Comparison of ENCODE assay signal across 14 cellular contexts in genomic region chr11:65393513-65394079, GRCh38. TPM values are rescaled to one million over a fixed set of nuclear protein-coding genes. Genes with fewer than 3 reads are reported as not detected.
DNase-seq lines count a peak whose midpoint lies in the region; TF ChIP-seq lines count a peak whose summit lies in the region.
"Had no signal": no experiment of that assay in that cellular context is flagged by ENCODE, and none has a peak within 500 bp of the region (broad histone marks: within the 10 kb centered on the region; RNA-seq: fewer than 3 reads in every experiment).

No MANE protein-coding gene starts in this region.

- H3K56ac ChIP-seq in mesendoderm (ENCODE audit: low read length): no peak overlapping the region

- no CpG with 5 or more reads among the region's 17 CpGs for WGBS in mesendoderm (ENCODE audit: extremely low coverage, insufficient coverage, low lambda C conversion rate)

- POLR2A ChIA-PET in A673 (lab: Charles Lee; ENCODE audit: low non-redundant PET): no interaction called here
- POLR2A ChIA-PET in RWPE1 (lab: Yijun Ruan, JAX; ENCODE audit: low non-redundant PET): interaction anchor here (0.5 kb wide), 1 partner anchor 64 kb away, joined by 5 read pairs; no protein-coding TSS in a partner anchor

- TF ChIP-seq CTCF in A673 (conservative IDR thresholded peaks at IDR 0.05; ENCODE audit: low read depth, low read length) (no peak), GM10266 (IDR thresholded peaks at IDR 0.05; ENCODE audit: control insufficient read depth, insufficient read depth, low read depth, missing control alignments) (no peak), RWPE1 (conservative IDR thresholded peaks at IDR 0.05; ENCODE audit: low read depth) (no peak)

- H3K27me3 ChIP-seq in A673 (replicated peaks; ENCODE audit: insufficient read depth, low read depth, low read length, poor library complexity) (no peaks in the 10 kb centered on the region), mesendoderm (ENCODE audit: insufficient read depth, low read length, poor library complexity) (no peaks in the 10 kb centered on the region), Karpas-422 (ENCODE audit: low read length) (no peaks in the 10 kb centered on the region)

- DNase-seq in A673 (ENCODE audit: low spot score): no peak
- peak; percentile 15 for DNase-seq in GM10266 (ENCODE audit: extremely low spot score)
- no peak for DNase-seq in RWPE1 (ENCODE audit: low spot score)
- DNase-seq in mesendoderm: no peak
- DNase-seq in epidermal melanocyte (ENCODE audit: insufficient read length, low spot score): no peak
- DNase-seq in Karpas-422: no peak
- DNase-seq in NCI-H128 (lab: John Stamatoyannopoulos, UW; ENCODE audit: unreplicated experiment): no peak
- DNase-seq in activated effector memory CD4-positive, alpha-beta T cell treated with anti-CD3 and anti-CD28 coated beads, Interleukin-2, amount 50 U/mL, for 16 hours: no peak
- DNase-seq: Caco-2, DND-41, GDM1, GM23248, H9 had no signal

- H3K4me2 ChIP-seq in mesendoderm (ENCODE audit: low read length): no peak overlapping the region
- H3K4me2 ChIP-seq in Karpas-422 (ENCODE audit: low read depth, low read length, poor library complexity, severe bottlenecking): no peak overlapping the region

- H3K18ac ChIP-seq in mesendoderm (ENCODE audit: low read length): no peak overlapping the region

- H3K36me3 ChIP-seq in A673 (ENCODE audit: insufficient read depth, low read length, poor library complexity, severe bottlenecking): peaks cover 34% of the 10 kb centered on the region
- peaks cover 9% of the 10 kb centered on the region for H3K36me3 ChIP-seq in mesendoderm (ENCODE audit: control insufficient read depth, insufficient read depth, low read length)
- 0 out of 2 replicates have a peak, but pooled peaks cover 3% of the 10 kb centered on the region for H3K36me3 ChIP-seq in Karpas-422 (ENCODE audit: insufficient read depth, low read length)

- peaks cover 9% of the 10 kb centered on the region for H3K79me1 ChIP-seq in mesendoderm (ENCODE audit: low read length)

- H2BK120ac ChIP-seq in mesendoderm (ENCODE audit: low read depth, low read length): no peak overlapping the region

- H2BK15ac ChIP-seq in mesendoderm (replicated peaks; ENCODE audit: low read depth): no peak overlapping the region

- peak overlapping the region; percentile 66 for H3K23ac ChIP-seq in mesendoderm (ENCODE audit: low read length)

- no peak overlapping the region for H2BK5ac ChIP-seq in mesendoderm (ENCODE audit: low read length)

- no peaks in the 10 kb centered on the region for H3K79me2 ChIP-seq in mesendoderm (ENCODE audit: control insufficient read depth, insufficient read depth, low read length)
- H3K79me2 ChIP-seq in Karpas-422 (ENCODE audit: low read length): peaks cover 11% of the 10 kb centered on the region

- H4K20me1 ChIP-seq in Karpas-422 (ENCODE audit: insufficient read depth, low read depth, low read length): no peaks in the 10 kb centered on the region

- H3K4ac ChIP-seq in mesendoderm (ENCODE audit: low read depth, low read length): no peak overlapping the region

- intact Hi-C loops in A673 (cut with micrococcal nuclease; ENCODE audit: unreplicated experiment): no loop called here

- H3K9me3 ChIP-seq in A673 (ENCODE audit: low read depth, low read length, poor library complexity, severe bottlenecking) (no peaks in the 10 kb centered on the region), Karpas-422 (ENCODE audit: low read length) (no peaks in the 10 kb centered on the region)
- H3K9me3 ChIP-seq: Caco-2 had no signal

- H3K9ac ChIP-seq in mesendoderm (ENCODE audit: low read length): no peak overlapping the region
- H3K9ac ChIP-seq in Karpas-422 (ENCODE audit: low read length): no peak overlapping the region
- H3K9ac ChIP-seq: GM23248 had no signal

- H3K27ac ChIP-seq in A673 (ENCODE audit: low read depth, low read length, poor library complexity, severe bottlenecking): peak overlapping the region; percentile 5
- H3K27ac ChIP-seq in RWPE1: peak overlapping the region; percentile 100
- no peak overlapping the region for H3K27ac ChIP-seq in mesendoderm (ENCODE audit: low read depth, low read length)
- no peak overlapping the region for H3K27ac ChIP-seq in Karpas-422 (ENCODE audit: low read length)
- H3K27ac ChIP-seq: C4-2B, GM23248 had no signal

- H4K5ac ChIP-seq in mesendoderm (ENCODE audit: low read length): no peak overlapping the region

- no peak overlapping the region for H4K8ac ChIP-seq in mesendoderm (ENCODE audit: low read depth, low read length)

- peaks cover 27% of the 10 kb centered on the region for H3K4me1 ChIP-seq in A673 (ENCODE audit: insufficient read depth, low read length, poor library complexity, severe bottlenecking)
- H3K4me1 ChIP-seq in mesendoderm (ENCODE audit: control insufficient read depth, low read depth, low read length): peaks cover 8% of the 10 kb centered on the region
- H3K4me1 ChIP-seq in Karpas-422 (ENCODE audit: low read length): peaks cover 5% of the 10 kb centered on the region
- H3K4me1 ChIP-seq: Caco-2 had no signal

- CTCF ChIA-PET in A673 (lab: Charles Lee) (no interaction called here), RWPE1 (lab: Yijun Ruan, JAX) (no interaction called here)

- H3K4me3 ChIP-seq in A673 (ENCODE audit: low read depth, low read length, poor library complexity, severe bottlenecking) (no peak overlapping the region), mesendoderm (ENCODE audit: low read length) (no peak overlapping the region), Karpas-422 (ENCODE audit: low read length) (no peak overlapping the region)
- H3K4me3 ChIP-seq: GM23248 had no signal

- BruUV-seq in A673 (replicated peaks; lab: Mats Ljungman, UMichigan): no TSS peak

- no peaks in the 10 kb centered on the region for H3K9me2 ChIP-seq in Karpas-422 (replicated peaks; ENCODE audit: insufficient read depth, low read length)

- H2AK5ac ChIP-seq in mesendoderm (ENCODE audit: low read length): no peak overlapping the region

- no peak overlapping the region for H2AFZ ChIP-seq in Karpas-422 (ENCODE audit: low read length)
- H2AFZ ChIP-seq: GM23248 had no signal

RNA-seq across cellular contexts. Expression of gene FRMD8, which starts 7.2 kb away (rescaled TPM):
- total RNA-seq in A673 (2021): 43.2 and 51.1 TPM in 2 replicates
- 10.9 TPM for polyA plus RNA-seq in mesendoderm (2013, experiment 1 of 2)
- polyA plus RNA-seq in mesendoderm (2013, experiment 2 of 2): 10.4 TPM
- 48.5 and 102 TPM in 2 replicates for total RNA-seq in Karpas-422 (2014; rRNA removed; shearing (Covaris generic); ENCODE audit: low replicate concordance)

RNA-seq across cellular contexts. Expression of gene SLC25A45, which starts 11.2 kb away (rescaled TPM):
- 5.3 and 7.4 TPM in 2 replicates for total RNA-seq in A673 (2021)
- polyA plus RNA-seq in mesendoderm (2013, experiment 1 of 2): 0.95 TPM
- 0.76 TPM for polyA plus RNA-seq in mesendoderm (2013, experiment 2 of 2)
- total RNA-seq in Karpas-422 (2014; rRNA removed; shearing (Covaris generic); ENCODE audit: low replicate concordance): 6.7 and 9.7 TPM in 2 replicates

RNA-seq across cellular contexts. Expression of gene NEAT1, which starts 29.0 kb away (rescaled TPM):
- total RNA-seq in A673 (2021): 196 and 211 TPM in 2 replicates
- 3.7 TPM for polyA plus RNA-seq in mesendoderm (2013, experiment 1 of 2)
- 4.5 TPM for polyA plus RNA-seq in mesendoderm (2013, experiment 2 of 2)
- total RNA-seq in Karpas-422 (2014; rRNA removed; shearing (Covaris generic); ENCODE audit: low replicate concordance): 36.5 and 74.7 TPM in 2 replicates

RNA-seq across cellular contexts. Expression of gene TIGD3, which starts 39.0 kb away (rescaled TPM):
- total RNA-seq in A673 (2021): 2.3 and 3.5 TPM in 2 replicates
- polyA plus RNA-seq in mesendoderm (2013, experiment 1 of 2): 0.13 TPM
- 0.13 TPM for polyA plus RNA-seq in mesendoderm (2013, experiment 2 of 2)
- 0.11 and 0.83 TPM in 2 replicates for total RNA-seq in Karpas-422 (2014; rRNA removed; shearing (Covaris generic); ENCODE audit: low replicate concordance)
- total RNA-seq: GM23248 had no signal
- polyA plus RNA-seq: GM23248 had no signal

RNA-seq across cellular contexts. Expression of gene DPF2, which starts 59.9 kb away (rescaled TPM):
- total RNA-seq in A673 (2021): 125 and 149 TPM in 2 replicates
- 57.1 TPM for polyA plus RNA-seq in mesendoderm (2013, experiment 1 of 2)
- 57.4 TPM for polyA plus RNA-seq in mesendoderm (2013, experiment 2 of 2)
- total RNA-seq in Karpas-422 (2014; rRNA removed; shearing (Covaris generic); ENCODE audit: low replicate concordance): 34.0 and 44.5 TPM in 2 replicates

Comparison
In these comparisons a context has a peak if more than half of its experiments do, and no peak if none do; other contexts are left out.
1. H3K27ac ChIP-seq: peak in A673 (single experiment) and RWPE1 (single experiment); none in mesendoderm (single experiment) and Karpas-422 (single experiment).